ENCODE assay signal across 11 cellular contexts in genomic region chr12:52924764-52925716, GRCh38. TPM values are rescaled to one million over a fixed set of nuclear protein-coding genes. Genes with fewer than 3 reads are reported as not detected.
A peak's percentile ranks its signal among the peaks of the same experiment; 100 is the strongest.
DNase-seq lines count a peak whose midpoint lies in the region; ATAC-seq, FAIRE-seq and TF ChIP-seq lines count a peak whose summit lies in the region.
"Had no signal": no experiment of that assay in that cellular context is flagged by ENCODE, and none has a peak within 500 bp of the region (broad histone marks: within the 10 kb centered on the region; RNA-seq: fewer than 3 reads in every experiment).

No MANE protein-coding gene starts in this region.

- WGBS in IMR-90 (ENCODE audit: extremely low coverage in 2 of 2, insufficient read length in 1 of 2), 2 experiments = 69% methylated on average over 2 of the region's 11 CpGs; no CpG with 5 or more reads in 1 of the 2 experiments
- WGBS in sigmoid colon, 2 donors = 33 to 71% methylated on average over 11 of the region's 11 CpGs

- H3K18ac ChIP-seq in IMR-90 (ENCODE audit: low read depth, low read length) = peak overlapping the region; percentile 71

- no peak overlapping the region for H3K4me3 Mint-ChIP-seq in chondrocyte (ENCODE audit: unreplicated experiment)
- H3K4me3 Mint-ChIP-seq in mesothelial cell of epicardium = no peak overlapping the region
- H3K4me3 Mint-ChIP-seq: stimulated activated naive B cell treated with anti-CD40 and anti-IgM and Interleukin-4, amounts not matched to agents 10 μg/mL and 1 μg/mL and 100 μg/mL, for 72 hours had no signal

- peak overlapping the region; percentile 93 for H3K27ac Mint-ChIP-seq in chondrocyte (ENCODE audit: unreplicated experiment)
- H3K27ac Mint-ChIP-seq in mesothelial cell of epicardium = peak overlapping the region; percentile 100
- H3K27ac Mint-ChIP-seq: stimulated activated naive B cell treated with anti-CD40 and anti-IgM and Interleukin-4, amounts not matched to agents 10 μg/mL and 1 μg/mL and 100 μg/mL, for 72 hours had no signal

- H3K56ac ChIP-seq in IMR-90 (ENCODE audit: extremely low read depth, insufficient read depth, low read length) = peak overlapping the region; percentile 82

- H2BK20ac ChIP-seq in IMR-90 (ENCODE audit: low read depth, low read length) = peak overlapping the region; percentile 96

- CTCF ChIA-PET in IMR-90 (lab: Yijun Ruan, JAX) = interaction anchor here (0.6 to 3.3 kb wide), 3 partner anchors 15 to 56 kb away, joined by 3 to 12 read pairs (median 4); no protein-coding TSS in a partner anchor

- peak overlapping the region; percentile 9; the same call in 1 of the 2 replicates for H3K9ac ChIP-seq in IMR-90 (ENCODE audit: low read depth, low read length)

- TF ChIP-seq CTCF in BE2C (IDR thresholded peaks at IDR 0.05; ENCODE audit: low read depth, low read length) = no peak
- no peak for TF ChIP-seq CTCF in IMR-90 (conservative IDR thresholded peaks at IDR 0.05; ENCODE audit: low read depth, low read length)
- TF ChIP-seq CTCF in chondrocyte (IDR thresholded peaks at IDR 0.05) = no peak
- no peak for TF ChIP-seq CTCF in mesothelial cell of epicardium (IDR thresholded peaks at IDR 0.05; ENCODE audit: unreplicated experiment)
- no peak for TF ChIP-seq CTCF in sigmoid colon (IDR thresholded peaks at IDR 0.05)

- H4K5ac ChIP-seq in IMR-90 (ENCODE audit: low read depth, low read length) = peak overlapping the region; percentile 93

- no peaks in the 10 kb centered on the region for H4K20me1 ChIP-seq in IMR-90 (ENCODE audit: insufficient read depth, low read length)

- peak overlapping the region; percentile 97 for H2BK5ac ChIP-seq in IMR-90 (ENCODE audit: low read depth, low read length, poor library complexity, severe bottlenecking)

- H2AFZ ChIP-seq in IMR-90 (replicated peaks; ENCODE audit: low read length, poor library complexity) = peak overlapping the region; percentile 88

- H3K9me3 ChIP-seq in BE2C (no peaks in the 10 kb centered on the region), IMR-90 (ENCODE audit: control insufficient read depth, insufficient read depth, low read length) (no peaks in the 10 kb centered on the region), sigmoid colon (no peaks in the 10 kb centered on the region)

- TF ChIP-seq RAD21 in IMR-90 (IDR thresholded peaks at IDR 0.05; ENCODE audit: low read length) = peak; percentile 10; the same call in 1 of the 2 replicates

- H3K79me1 ChIP-seq in IMR-90 (ENCODE audit: low read depth in 1 of 2, low read length in 2 of 2) = peaks cover 0 to 16% of the 10 kb centered on the region in 2 experiments; a peak in 2 of 4 replicates

- H3K4me1 ChIP-seq in BE2C (peaks cover 13% of the 10 kb centered on the region), IMR-90 (ENCODE audit: control insufficient read depth, insufficient read depth, low read length) (peaks cover 34% of the 10 kb centered on the region), sigmoid colon (peaks cover 0 to 15% (median 7%) of the 10 kb centered on the region in 4 donors)

- H2BK120ac ChIP-seq in IMR-90 (ENCODE audit: low read depth, low read length) = peak overlapping the region; percentile 99

- dilution Hi-C loops in IMR-90 (cut with HindIII; ENCODE audit: low sequenced_read_pairs, unreplicated experiment) = no loop called here

- POLR2A ChIA-PET in IMR-90 (lab: Charles Lee; ENCODE audit: unreplicated experiment) = no interaction called here

- peak overlapping the region; percentile 65; the same call in 2 of the 3 replicates for H2BK15ac ChIP-seq in IMR-90 (ENCODE audit: low read depth, low read length)

- H3K27me3 ChIP-seq in BE2C (no peaks in the 10 kb centered on the region), IMR-90 (ENCODE audit: control insufficient read depth, insufficient read depth, low read length) (no peaks in the 10 kb centered on the region), sigmoid colon (no peaks in the 10 kb centered on the region)

- TF ChIP-seq POLR2A in IMR-90 (IDR thresholded peaks at IDR 0.05; ENCODE audit: low read depth, low read length) = no peak
- TF ChIP-seq POLR2A in sigmoid colon (IDR thresholded peaks at IDR 0.05) = no peak

- H3K36me3 Mint-ChIP-seq in chondrocyte (ENCODE audit: low read depth) = no peaks in the 10 kb centered on the region
- no peaks in the 10 kb centered on the region for H3K36me3 Mint-ChIP-seq in mesothelial cell of epicardium
- H3K36me3 Mint-ChIP-seq: stimulated activated naive B cell treated with anti-CD40 and anti-IgM and Interleukin-4, amounts not matched to agents 10 μg/mL and 1 μg/mL and 100 μg/mL, for 72 hours had no signal

- peak; percentile 45 for DNase-seq in BE2C
- DNase-seq in IMR-90 = peak; percentile 93
- DNase-seq in chondrocyte (ENCODE audit: low spot score) = no peak
- DNase-seq in mesothelial cell of epicardium (ENCODE audit: low spot score in 2 of 2, unreplicated experiment in 2 of 2) = no peak
- no peak for DNase-seq in GM19239 (ENCODE audit: insufficient read length, low spot score)
- DNase-seq in sigmoid colon = no peak
- no peak for DNase-seq in NCI-H1436 (lab: John Stamatoyannopoulos, UW)
- DNase-seq in NCI-H146 treated with DMSO at 0.1 percent for 48 hours (lab: John Stamatoyannopoulos, UW; ENCODE audit: unreplicated experiment) = no peak
- DNase-seq: activated T-cell treated with anti-CD3 and anti-CD28 coated beads, Interleukin-2, amount 50 U/mL, for 1 hour; GF-D8; stimulated activated naive B cell treated with anti-CD40 and anti-IgM and Interleukin-4, amounts not matched to agents 10 μg/mL and 1 μg/mL and 100 μg/mL, for 72 hours had no signal

- peak overlapping the region; percentile 98 for H4K91ac ChIP-seq in IMR-90 (ENCODE audit: insufficient read depth, low read depth, low read length)

- H3K4me2 ChIP-seq in IMR-90 (ENCODE audit: low read depth, low read length) = peak overlapping the region; percentile 47; the same call in 1 of the 2 replicates

- peak; percentile 93 for ATAC-seq in IMR-90 (ENCODE audit: low read depth)
- ATAC-seq: stimulated activated naive B cell treated with anti-CD40 and anti-IgM and Interleukin-4, amounts not matched to agents 10 μg/mL and 1 μg/mL and 100 μg/mL, for 72 hours had no signal

- peak overlapping the region; percentile 90 for H3K23ac ChIP-seq in IMR-90 (ENCODE audit: low read depth, low read length)

- FAIRE-seq in GM19239 (lab: Jason Lieb, UNC) = no peak

- TF ChIP-seq EP300 in sigmoid colon (IDR thresholded peaks at IDR 0.05) = no peak

- peaks cover 39% of the 10 kb centered on the region for H3K9me1 ChIP-seq in IMR-90 (ENCODE audit: insufficient read depth, low read length)

- H2AK5ac ChIP-seq in IMR-90 (ENCODE audit: low read depth, low read length) = peak overlapping the region; percentile 100

- H3K27me3 Mint-ChIP-seq in chondrocyte (ENCODE audit: low read depth) = no peaks in the 10 kb centered on the region
- H3K27me3 Mint-ChIP-seq in mesothelial cell of epicardium (ENCODE audit: low read depth) = no peaks in the 10 kb centered on the region

- H3K4me3 ChIP-seq in BE2C (ENCODE audit: low read depth, low read length) = no peak overlapping the region
- H3K4me3 ChIP-seq in IMR-90 (ENCODE audit: insufficient read depth, low read depth, low read length) = no peak overlapping the region
- H3K4me3 ChIP-seq in sigmoid colon = no peak overlapping the region

- no TSS peak for BruUV-seq in IMR-90 (replicated peaks; lab: Mats Ljungman, UMichigan)

- H3K9me3 Mint-ChIP-seq in chondrocyte (ENCODE audit: low read depth) = no peaks in the 10 kb centered on the region
- no peaks in the 10 kb centered on the region for H3K9me3 Mint-ChIP-seq in mesothelial cell of epicardium
- H3K9me3 Mint-ChIP-seq: stimulated activated naive B cell treated with anti-CD40 and anti-IgM and Interleukin-4, amounts not matched to agents 10 μg/mL and 1 μg/mL and 100 μg/mL, for 72 hours had no signal

- in situ Hi-C loops in IMR-90 (cut with MboI; ENCODE audit: low sequenced_read_pairs) = no loop called here

- H3K36me3 ChIP-seq in BE2C (no peaks in the 10 kb centered on the region), IMR-90 (ENCODE audit: control insufficient read depth, insufficient read depth, low read length) (no peaks in the 10 kb centered on the region), sigmoid colon (no peaks in the 10 kb centered on the region)

- intact Hi-C loops in IMR-90 (cut with micrococcal nuclease) (no loop called here), sigmoid colon (cut with DNase I) (no loop called here)

- peak overlapping the region; percentile 93 to 97 for H4K8ac ChIP-seq in IMR-90 (ENCODE audit: low read depth in 2 of 2, low read length in 2 of 2)

- H3K4me1 Mint-ChIP-seq in chondrocyte (ENCODE audit: low read depth) = peaks cover 44% of the 10 kb centered on the region
- H3K4me1 Mint-ChIP-seq in mesothelial cell of epicardium = peaks cover 73% of the 10 kb centered on the region
- H3K4me1 Mint-ChIP-seq: stimulated activated naive B cell treated with anti-CD40 and anti-IgM and Interleukin-4, amounts not matched to agents 10 μg/mL and 1 μg/mL and 100 μg/mL, for 72 hours had no signal

- H3K14ac ChIP-seq in IMR-90 (replicated peaks; ENCODE audit: low read depth, low read length) = peak overlapping the region; percentile 91

- peak overlapping the region; percentile 88 for H3K27ac ChIP-seq in IMR-90 (ENCODE audit: insufficient read depth, low read length)
- H3K27ac ChIP-seq in sigmoid colon = peak overlapping the region in 1 of 4 donors; percentile 50

- peak overlapping the region; percentile 99 for H3K4ac ChIP-seq in IMR-90 (ENCODE audit: low read depth, low read length)

- H2AK9ac ChIP-seq in IMR-90 (replicated peaks; ENCODE audit: low read depth, low read length, poor library complexity) = peak overlapping the region; percentile 97

TF ChIP-seq in IMR-90, 13 proteins besides CTCF, POLR2A, EP300 and RAD21 (continues in another document):
- peak; percentile 35 for TF ChIP-seq MAZ (IDR thresholded peaks at IDR 0.05; ENCODE audit: borderline replicate concordance, low read depth, low read length)
- peak; percentile 19 for TF ChIP-seq RCOR1 (IDR thresholded peaks at IDR 0.05; ENCODE audit: insufficient replicate concordance, low read length)

RNA-seq across cellular contexts. Expression of gene KRT8, which starts 20.2 kb away (rescaled TPM):
- polyA plus RNA-seq in BE2C (2012; ENCODE audit: insufficient read depth, insufficient read length, low read depth) = 20.8 TPM
- total RNA-seq in IMR-90 (2012; rRNA removed) = 10.9 and 14.2 TPM in 2 replicates
- polyA plus RNA-seq in IMR-90 (2012; rRNA removed) = 38.6 and 39.3 TPM in 2 replicates
- 30.9 and 49.3 TPM in 2 replicates for polyA plus RNA-seq in IMR-90 (2012; cell fraction: cytosol; rRNA removed)
- 26.9 and 31.3 TPM in 2 replicates for polyA plus RNA-seq in IMR-90 (2012; cell fraction: nucleus; rRNA removed; ENCODE audit: low replicate concordance)
- total RNA-seq in chondrocyte = 11.3 to 15.7 TPM (median 13.0 TPM) in 3 replicates
- 1,131 to 1,194 TPM (median 1,142 TPM) in 3 replicates for total RNA-seq in mesothelial cell of epicardium
- 10 to 100 TPM; 20.6 to 63.1 (median 35.5) TPM for total RNA-seq in sigmoid colon
- polyA plus RNA-seq in sigmoid colon = 1,000 to 10,000 TPM; 3,181 to 3,526 (median 3,402) TPM

RNA-seq across cellular contexts. Expression of gene KRT18, which starts 23.9 kb away (rescaled TPM):
- polyA plus RNA-seq in BE2C (2012; ENCODE audit: insufficient read depth, insufficient read length, low read depth) = 3.5 TPM
- total RNA-seq in IMR-90 (2012; rRNA removed) (465 and 488 TPM in 2 replicates), chondrocyte (44.7 to 173 TPM (median 172 TPM) in 3 replicates), mesothelial cell of epicardium (714 to 762 TPM (median 725 TPM) in 3 replicates), sigmoid colon (1 to 10 TPM; 1.5 to 3.9 (median 2.5) TPM)
- polyA plus RNA-seq in IMR-90 (2012; rRNA removed) (272 and 287 TPM in 2 replicates), sigmoid colon (100 to 1,000 TPM; 596 to 847 (median 800) TPM)
- 215 and 331 TPM in 2 replicates for polyA plus RNA-seq in IMR-90 (2012; cell fraction: cytosol; rRNA removed)
- 179 and 252 TPM in 2 replicates for polyA plus RNA-seq in IMR-90 (2012; cell fraction: nucleus; rRNA removed; ENCODE audit: low replicate concordance)

Comparison
In these comparisons a context has a peak if more than half of its experiments do, and no peak if none do; other contexts are left out.
1. DNase-seq: peak in BE2C (single experiment) and IMR-90 (single experiment); none in chondrocyte (single experiment), mesothelial cell of epicardium (0 of 2), GM19239 (single experiment), sigmoid colon (single experiment), NCI-H1436 (single experiment) and NCI-H146 treated with DMSO at 0.1 percent for 48 hours (single experiment).
2. RNA of gene KRT8, which starts 20.2 kb away (total RNA-seq): 1,131 to 1,194 TPM in mesothelial cell of epicardium; 20.6 to 63.1 TPM in sigmoid colon, 11.3 to 15.7 TPM in chondrocyte and 10.9 to 14.2 TPM in IMR-90; every median in the first group is over 10 times any median in the second.